ENCODE assay signal across 17 cellular contexts in genomic region chr4:4609622-4610334, GRCh38.
DNase-seq lines count a peak whose midpoint lies in the region; ATAC-seq, FAIRE-seq and TF ChIP-seq lines count a peak whose summit lies in the region.
"Had no signal": no experiment of that assay in that cellular context is flagged by ENCODE, and none has a peak within 500 bp of the region (broad histone marks: within the 10 kb centered on the region; RNA-seq: fewer than 3 reads in every experiment).

No MANE protein-coding gene starts in this region.

- no peaks in the 10 kb centered on the region for H3K9me3 ChIP-seq in small intestine (ENCODE audit: control insufficient read depth, low read depth)
- H3K9me3 ChIP-seq in A673 (ENCODE audit: low read depth, low read length, poor library complexity, severe bottlenecking), result no peaks in the 10 kb centered on the region
- H3K9me3 ChIP-seq: A549, BLaER1 had no signal

- H3K4me1 ChIP-seq in small intestine (ENCODE audit: control insufficient read depth in 2 of 2, insufficient read depth in 1 of 2, low read depth in 1 of 2, low read length in 1 of 2), result no peaks in the 10 kb centered on the region
- no peaks in the 10 kb centered on the region for H3K4me1 ChIP-seq in A673 (ENCODE audit: insufficient read depth, low read length, poor library complexity, severe bottlenecking)
- H3K4me1 ChIP-seq: A549, BLaER1 had no signal

- CTCF ChIA-PET in A673 (lab: Charles Lee), result no interaction called here

- no peaks in the 10 kb centered on the region for H3K36me3 ChIP-seq in small intestine (ENCODE audit: control insufficient read depth in 2 of 2, insufficient read depth in 2 of 2, low read length in 2 of 2)
- no peaks in the 10 kb centered on the region for H3K36me3 ChIP-seq in A673 (ENCODE audit: insufficient read depth, low read length, poor library complexity, severe bottlenecking)

- BruUV-seq in A673 (replicated peaks; lab: Mats Ljungman, UMichigan), result no TSS peak

- no peak for TF ChIP-seq CTCF in A673 (conservative IDR thresholded peaks at IDR 0.05; ENCODE audit: low read depth, low read length)

- H3K4me3 ChIP-seq in small intestine (ENCODE audit: low read depth in 1 of 2, low read length in 2 of 2) (no peak overlapping the region), A673 (ENCODE audit: low read depth, low read length, poor library complexity, severe bottlenecking) (no peak overlapping the region)
- H3K4me3 ChIP-seq: A549, BLaER1 had no signal

- WGBS in small intestine, 3 donors, result 82 to 85% (median 85%) methylated on average over 10 of the region's 10 CpGs

- no peak for ATAC-seq in HG03571 (IDR thresholded peaks at IDR 0.05; ENCODE audit: unreplicated experiment)
- ATAC-seq: A549, HCT116 had no signal

- POLR2A ChIA-PET in A673 (lab: Charles Lee; ENCODE audit: low non-redundant PET), result no interaction called here

- H3K27ac ChIP-seq in small intestine (ENCODE audit: low read depth in 1 of 2, low read length in 1 of 2) (no peak overlapping the region), A673 (ENCODE audit: low read depth, low read length, poor library complexity, severe bottlenecking) (no peak overlapping the region)
- H3K27ac ChIP-seq: 22Rv1, A549, BLaER1 had no signal

- intact Hi-C loops in A673 (cut with micrococcal nuclease; ENCODE audit: unreplicated experiment), result no loop called here

- no peaks in the 10 kb centered on the region for H3K27me3 ChIP-seq in small intestine (ENCODE audit: control insufficient read depth in 2 of 2, insufficient read depth in 2 of 2, low read length in 2 of 2)
- H3K27me3 ChIP-seq in A673 (replicated peaks; ENCODE audit: insufficient read depth, low read depth, low read length, poor library complexity), result no peaks in the 10 kb centered on the region
- H3K27me3 ChIP-seq: BLaER1 had no signal

- DNase-seq in NCI-H2029 (lab: John Stamatoyannopoulos, UW) (peak; percentile 17), NCI-H2029 treated with DMSO at 0.1 percent for 48 hours (lab: John Stamatoyannopoulos, UW) (no peak), NCI-H2196 (lab: John Stamatoyannopoulos, UW; ENCODE audit: unreplicated experiment) (peak; percentile 11), islet precursor cell (peak; percentile 25), small intestine (peak; percentile 8), A673 (ENCODE audit: low spot score) (no peak)
- DNase-seq: Calu3; CD4-positive, alpha-beta memory T cell; DMS79 treated with DMSO at 0.1 percent for 48 hours; GF-D8; GOT3; H7 had no signal

- no peak for FAIRE-seq in small intestine (lab: Jason Lieb, UNC)
- FAIRE-seq: A549 had no signal

Comparison
In these comparisons a context has a peak if more than half of its experiments do, and no peak if none do; other contexts are left out.
1. DNase-seq: peak in NCI-H2029 (single experiment), NCI-H2196 (single experiment), islet precursor cell (single experiment) and small intestine (single experiment); none in NCI-H2029 treated with DMSO at 0.1 percent for 48 hours (single experiment) and A673 (single experiment).